1 cellular context compared by ENCODE assay signal in the genomic region with DNA sequence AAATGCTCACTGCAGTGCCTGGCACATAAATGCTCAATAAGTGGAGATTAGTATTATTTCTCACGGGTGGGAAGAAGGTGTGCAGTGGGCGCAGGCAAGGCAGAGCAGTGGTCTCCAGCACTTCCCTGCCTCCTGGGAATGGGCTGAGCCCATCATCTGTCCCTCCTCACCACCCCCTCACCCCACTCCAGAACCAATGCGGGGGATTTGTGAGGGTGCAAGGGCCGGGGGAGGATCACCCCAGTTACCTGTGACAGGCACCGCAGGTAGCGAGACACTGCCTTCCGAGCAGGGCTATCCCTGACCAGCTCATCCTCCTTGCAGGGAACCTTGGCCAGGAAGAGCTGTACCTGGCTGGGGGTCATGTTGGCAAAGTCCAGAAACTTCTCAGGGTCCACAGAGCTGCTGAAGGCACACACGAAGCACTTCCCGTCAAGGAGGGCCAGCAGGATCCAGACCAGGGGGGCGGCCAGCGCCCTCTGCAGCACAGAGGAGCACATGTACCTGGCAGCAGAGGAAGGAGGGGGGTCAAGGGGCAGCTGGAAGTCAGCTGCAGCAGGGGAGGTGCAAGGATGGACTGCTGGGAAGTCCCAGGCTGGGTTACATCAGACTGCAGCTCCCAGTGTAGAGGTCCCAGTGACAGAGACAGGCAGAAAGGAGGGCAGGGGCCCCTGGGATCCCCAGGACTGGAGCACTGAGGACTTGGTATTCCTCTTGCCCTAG.
TF ChIP-seq lines count a peak whose summit lies in the region.

No MANE protein-coding gene starts in this region.

TF ChIP-seq in A549, 52 proteins besides CTCF, POLR2A, EP300 and RAD21 (continued from another document):
- TF ChIP-seq, protein P1, sequence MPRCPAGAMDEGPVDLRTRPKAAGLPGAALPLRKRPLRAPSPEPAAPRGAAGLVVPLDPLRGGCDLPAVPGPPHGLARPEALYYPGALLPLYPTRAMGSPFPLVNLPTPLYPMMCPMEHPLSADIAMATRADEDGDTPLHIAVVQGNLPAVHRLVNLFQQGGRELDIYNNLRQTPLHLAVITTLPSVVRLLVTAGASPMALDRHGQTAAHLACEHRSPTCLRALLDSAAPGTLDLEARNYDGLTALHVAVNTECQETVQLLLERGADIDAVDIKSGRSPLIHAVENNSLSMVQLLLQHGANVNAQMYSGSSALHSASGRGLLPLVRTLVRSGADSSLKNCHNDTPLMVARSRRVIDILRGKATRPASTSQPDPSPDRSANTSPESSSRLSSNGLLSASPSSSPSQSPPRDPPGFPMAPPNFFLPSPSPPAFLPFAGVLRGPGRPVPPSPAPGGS (IDR thresholded peaks at IDR 0.05): no peak
- TF ChIP-seq, protein P2, sequence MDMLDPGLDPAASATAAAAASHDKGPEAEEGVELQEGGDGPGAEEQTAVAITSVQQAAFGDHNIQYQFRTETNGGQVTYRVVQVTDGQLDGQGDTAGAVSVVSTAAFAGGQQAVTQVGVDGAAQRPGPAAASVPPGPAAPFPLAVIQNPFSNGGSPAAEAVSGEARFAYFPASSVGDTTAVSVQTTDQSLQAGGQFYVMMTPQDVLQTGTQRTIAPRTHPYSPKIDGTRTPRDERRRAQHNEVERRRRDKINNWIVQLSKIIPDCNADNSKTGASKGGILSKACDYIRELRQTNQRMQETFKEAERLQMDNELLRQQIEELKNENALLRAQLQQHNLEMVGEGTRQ (IDR thresholded peaks at IDR 0.05): no peak
